23 cellular contexts compared by ENCODE assay signal in the genomic region with DNA sequence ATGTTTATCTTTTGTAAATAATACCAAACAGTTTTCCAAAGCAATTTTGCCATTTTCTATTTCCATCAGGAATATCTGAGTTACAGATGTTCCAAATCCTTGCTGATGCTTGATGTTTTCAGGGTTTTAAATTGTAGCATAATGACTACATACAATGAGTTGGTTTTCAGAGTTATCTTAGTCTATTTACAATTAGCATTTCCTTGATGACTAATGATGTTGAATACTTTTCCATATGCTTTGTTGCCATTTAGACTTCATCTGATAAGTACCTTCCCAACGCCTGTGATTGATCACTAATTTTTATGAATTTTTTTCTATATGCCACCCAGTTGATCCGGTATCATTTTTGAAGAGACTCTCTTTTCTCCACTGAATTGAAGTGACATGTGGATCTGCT.
"Had no signal": no experiment of that assay in that cellular context is flagged by ENCODE, and none has a peak within 500 bp of the region (broad histone marks: within the 10 kb centered on the region; RNA-seq: fewer than 3 reads in every experiment).

No MANE protein-coding gene starts in this region.

- H3K4me2 ChIP-seq: KMS-11, SK-N-SH had no signal

- H3K9ac ChIP-seq: KMS-11, SK-N-SH had no signal

- H3K27me3 ChIP-seq: MG63 had no signal

- H3K36me3 ChIP-seq: MG63 had no signal

- ATAC-seq: HepG2, K562, T-cell had no signal

- H3K27ac ChIP-seq: KMS-11 had no signal

- H3K9me2 ChIP-seq: SK-N-SH had no signal

- H3K4me3 ChIP-seq: K562, MG63 had no signal

- DNase-seq: Kasumi-1, MG63, NCI-H1092, NCI-H1105 treated with DMSO at 0.1 percent for 48 hours, NCI-H1417 treated with DMSO at 0.1 percent for 48 hours, NCI-H187, NCI-H2029, NCI-H2081 treated with DMSO at 0.1 percent for 48 hours, NCI-H2171, NCI-H226, NCI-H446, NCI-H510A, NCI-H524 treated with DMSO at 0.1 percent for 48 hours, NCI-H69, NCI-H774, RPMI8226, SHP77, SK-N-SH, SW 1271, T-cell had no signal

- H3K9me3 ChIP-seq: MG63, SK-N-SH had no signal
